Comparison of ENCODE assay signal across 8 cellular contexts in the genomic region with DNA sequence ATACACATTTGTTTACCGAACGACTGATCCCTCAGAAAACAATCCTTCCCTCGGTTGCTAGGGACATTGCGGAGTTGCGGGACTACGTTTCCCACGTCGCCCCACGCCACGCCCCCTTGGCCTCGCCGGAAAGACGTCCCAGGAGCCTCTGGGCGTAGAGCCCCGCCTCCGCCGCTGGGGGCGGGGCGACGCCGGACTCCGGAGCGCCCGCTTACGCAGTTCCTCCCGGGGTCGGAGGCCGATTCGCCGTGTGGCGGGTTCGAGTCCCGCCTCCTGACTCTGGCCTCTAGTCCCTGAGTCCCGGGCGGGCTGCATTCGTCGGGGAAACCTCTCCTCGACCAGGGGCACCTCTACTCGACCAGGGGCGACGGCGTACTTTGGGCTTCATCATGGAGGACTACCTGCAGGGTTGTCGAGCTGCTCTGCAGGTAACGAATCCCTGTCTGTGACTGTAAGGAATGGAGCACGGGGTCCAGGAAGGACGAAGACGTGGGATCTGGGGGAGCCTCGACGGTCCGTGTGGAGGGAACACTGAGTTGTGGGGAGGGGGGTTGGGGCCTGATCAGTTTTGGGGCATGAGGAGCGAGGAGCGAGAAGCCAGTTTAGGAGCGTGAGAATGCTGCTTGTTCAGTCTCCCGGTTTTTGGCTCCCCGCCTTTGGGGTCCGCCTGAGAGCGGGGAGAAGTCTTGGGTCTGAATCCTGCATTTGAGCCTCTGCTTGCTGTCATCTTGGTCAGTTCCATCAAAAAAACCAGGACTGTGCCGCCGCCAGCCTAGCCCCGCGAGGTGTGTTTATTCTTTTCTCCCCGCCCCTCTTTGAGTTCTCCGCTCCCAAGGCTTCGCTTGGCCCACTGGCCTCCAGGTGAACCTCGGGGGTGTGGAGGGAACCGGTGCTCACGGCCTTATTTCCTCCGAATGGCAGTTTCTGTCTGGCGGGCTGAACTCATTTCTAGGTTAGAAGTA. TPM values are rescaled to one million over a fixed set of nuclear protein-coding genes. Genes with fewer than 3 reads are reported as not detected.
DNase-seq lines count a peak whose midpoint lies in the region; ATAC-seq and TF ChIP-seq lines count a peak whose summit lies in the region.

Gene PRUNE1, plus strand, starts transcription at position 206 of the 962 bp plus-strand sequence. Its CDS starts 184 bp downstream, at position 390.

- no peak for TF ChIP-seq CTCF in GM12864 (IDR thresholded peaks at IDR 0.05; ENCODE audit: low read depth, low read length, missing control alignments)
- peak in 3 of 4 experiments; percentile 15 to 68 (median 37) for TF ChIP-seq CTCF in prostate gland (IDR thresholded peaks at IDR 0.05)

- DNase-seq in GM12864 (ENCODE audit: low read depth) (peak; percentile 82), NCI-H1930 (lab: John Stamatoyannopoulos, UW) (peak; percentile 87 to 96), left ventricle myocardium superior (peak; percentile 98), prostate gland (ENCODE audit: low spot score) (peak; percentile 93), ureter (ENCODE audit: low spot score) (peak; percentile 97)

- H3K27ac ChIP-seq in angular gyrus (ENCODE audit: low read depth, low read length) (peak within 1 kb of the TSS; percentile 98), prostate gland (peak within 1 kb of the TSS; percentile 91 to 96)

- no peaks in the 10 kb centered on the region for H3K9me3 ChIP-seq in prostate gland

- no peaks in the 10 kb centered on the region for H3K27me3 ChIP-seq in prostate gland (replicated peaks; ENCODE audit: insufficient read depth)

- H3K36me3 ChIP-seq in prostate gland, result no peaks in the 10 kb centered on the region

- under 1% methylated on average over 66 of the region's 69 CpGs for WGBS in prostate gland

- peaks cover under 1% of the 10 kb centered on the region for H3K4me1 ChIP-seq in prostate gland (replicated peaks)

- ATAC-seq in HG02870 (IDR thresholded peaks at IDR 0.05; ENCODE audit: unreplicated experiment), result peak; percentile 58
- peak; percentile 88 for ATAC-seq in left ventricle myocardium superior

- TF ChIP-seq POLR2A in prostate gland (IDR thresholded peaks at IDR 0.05), result peak; percentile 76

- H3K4me3 ChIP-seq in GM12864 (ENCODE audit: low read depth, low read length), result peak within 1 kb of the TSS; percentile 85
- H3K4me3 ChIP-seq in prostate gland, result peak within 1 kb of the TSS; percentile 61 to 72

- intact Hi-C loops in T-helper 2 cell treated with Interferon-gamma antibody and Interleukin-4, amounts not matched to agents 100 ng/mL and 5 ng/mL, for 36 hours (cut with micrococcal nuclease), result loop anchor here (1.0 to 10.0 kb wide), 5 partner anchors 29 to 444 kb away; partner anchors contain the start of genes GABPB2 and TNFAIP8L2
- intact Hi-C loops in left ventricle myocardium superior (cut with micrococcal nuclease), result no loop called here
- intact Hi-C loops in prostate gland (cut with DNase I), result no loop called here

RNA-seq across cellular contexts. Expression of gene PRUNE1, which starts in this region (rescaled TPM):
- 13.9 and 16.6 TPM in 2 replicates for total RNA-seq in T-helper 2 cell treated with Interferon-gamma antibody and Interleukin-4, amounts not matched to agents 100 ng/mL and 5 ng/mL, for 36 hours
- total RNA-seq in left ventricle myocardium superior (43.6 TPM), prostate gland (10 to 100 TPM; 29.2 to 37.5 TPM), ureter (26.7 TPM)

Comparison
In these comparisons a context has a peak if more than half of its experiments do, and no peak if none do; other contexts are left out.
1. Peak in every context shown above with its lines: DNase-seq, ATAC-seq, H3K4me3 ChIP-seq and H3K27ac ChIP-seq.